8 cellular contexts compared by ENCODE assay signal in the genomic region with DNA sequence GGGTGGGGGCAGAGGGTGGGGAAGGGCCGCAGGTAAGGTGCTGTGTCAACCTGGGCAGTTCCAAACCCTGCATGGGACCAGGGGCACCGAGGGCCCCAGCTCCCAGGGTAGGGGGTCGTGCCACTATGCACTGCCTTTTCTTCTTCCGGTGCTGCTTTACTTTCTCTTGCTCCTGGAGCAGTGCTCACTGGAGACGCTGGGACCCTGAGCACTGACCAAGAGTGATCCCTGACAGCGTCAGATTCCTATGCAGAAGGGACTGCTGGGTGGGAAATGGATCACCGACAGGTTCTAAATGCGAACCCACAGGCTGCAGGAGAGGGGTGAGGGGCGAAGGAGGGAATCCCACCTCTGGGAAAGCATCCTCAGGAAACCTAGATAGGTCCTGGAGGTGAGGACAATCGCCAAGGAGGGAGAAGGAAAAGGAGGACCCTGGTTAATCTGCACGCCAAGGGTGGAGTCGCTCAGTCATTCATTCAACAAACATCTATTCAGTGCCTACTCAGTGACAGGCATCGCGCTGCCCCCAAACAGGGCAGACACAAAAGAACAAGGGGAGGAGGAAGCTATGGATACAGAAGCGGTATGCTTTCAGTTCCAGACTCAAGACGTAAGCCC.
DNase-seq lines count a peak whose midpoint lies in the region; ATAC-seq and TF ChIP-seq lines count a peak whose summit lies in the region.

No MANE protein-coding gene starts in this region.

- TF ChIP-seq POLR2A in body of pancreas (IDR thresholded peaks at IDR 0.05) (no peak), vagina (IDR thresholded peaks at IDR 0.05) (no peak)

- intact Hi-C loops in body of pancreas (cut with DNase I) = no loop called here
- intact Hi-C loops in vagina (cut with DNase I) = no loop called here

- no peaks in the 10 kb centered on the region for H3K36me3 Mint-ChIP-seq in stimulated activated naive CD8-positive, alpha-beta T cell treated with anti-CD3 and anti-CD28 coated beads, Interleukin-15, Interleukin-2, amounts not matched to agents 100 ng/mL and 50 ng/mL, for 24 hours (ENCODE audit: low read depth)

- H3K4me1 ChIP-seq in body of pancreas (peaks cover 40% of the 10 kb centered on the region), lung (ENCODE audit: control insufficient read depth in 2 of 2, insufficient read depth in 2 of 2, low read length in 2 of 2) (peaks cover 0 to 12% of the 10 kb centered on the region in 2 donors), vagina (peaks cover 22% of the 10 kb centered on the region)

- H3K27me3 ChIP-seq in body of pancreas (peaks cover 0 to 9% of the 10 kb centered on the region in 2 donors), lung (ENCODE audit: control insufficient read depth, insufficient read depth) (peaks cover 2% of the 10 kb centered on the region), vagina (no peaks in the 10 kb centered on the region)

- no peak for ATAC-seq in stimulated activated naive CD8-positive, alpha-beta T cell treated with anti-CD3 and anti-CD28 coated beads, Interleukin-15, Interleukin-2, amounts not matched to agents 100 U/mL and 50 U/mL, for 24 hours
- no peak for ATAC-seq in body of pancreas
- ATAC-seq in lung (ENCODE audit: insufficient read depth, low FRiP score) = no peak
- ATAC-seq in GM21619 (IDR thresholded peaks at IDR 0.05; ENCODE audit: unreplicated experiment) = no peak

- 14 to 19% methylated on average over 16 of the region's 16 CpGs for WGBS in body of pancreas, 2 donors
- WGBS in lung, 2 donors = 27 to 43% methylated on average over 16 of the region's 16 CpGs

- H3K27ac Mint-ChIP-seq in stimulated activated naive CD8-positive, alpha-beta T cell treated with anti-CD3 and anti-CD28 coated beads, Interleukin-15, Interleukin-2, amounts not matched to agents 100 ng/mL and 50 ng/mL, for 24 hours = no peak overlapping the region

- H3K4me3 Mint-ChIP-seq in stimulated activated naive CD8-positive, alpha-beta T cell treated with anti-CD3 and anti-CD28 coated beads, Interleukin-15, Interleukin-2, amounts not matched to agents 100 ng/mL and 50 ng/mL, for 24 hours = peak overlapping the region; percentile 49

- H3K4me3 ChIP-seq in body of pancreas = peak overlapping the region in 1 of 2 donors; percentile 31
- peak overlapping the region; percentile 44 for H3K4me3 ChIP-seq in lung
- peak overlapping the region; percentile 36 to 61 for H3K4me3 ChIP-seq in vagina

- H3K27me3 Mint-ChIP-seq in stimulated activated naive CD8-positive, alpha-beta T cell treated with anti-CD3 and anti-CD28 coated beads, Interleukin-15, Interleukin-2, amounts not matched to agents 100 ng/mL and 50 ng/mL, for 24 hours = peaks cover 55% of the 10 kb centered on the region

- DNase-seq in stimulated activated naive CD8-positive, alpha-beta T cell treated with anti-CD3 and anti-CD28 coated beads, Interleukin-15, Interleukin-2, amounts not matched to agents 100 U/mL and 50 U/mL, for 24 hours = no peak
- DNase-seq in body of pancreas (no peak), lung (ENCODE audit: low spot score) (no peak), vagina (ENCODE audit: extremely low spot score in 2 of 2) (peak in 1 of 2 donors; percentile 82), NCI-H1417 treated with DMSO at 0.1 percent for 48 hours (lab: John Stamatoyannopoulos, UW) (no peak)
- no peak for DNase-seq in effector CD8-positive, alpha-beta T cell (lab: John Stamatoyannopoulos, UW)

- H3K27ac ChIP-seq in body of pancreas (peak overlapping the region; percentile 32 to 81 (median 76)), lung (ENCODE audit: low read depth in 1 of 2, low read length in 1 of 2) (peak overlapping the region in 1 of 2 donors; percentile 21), vagina (peak overlapping the region; percentile 66)

- H3K9me3 ChIP-seq in body of pancreas (no peaks in the 10 kb centered on the region), lung (ENCODE audit: control insufficient read depth in 2 of 2, insufficient read depth in 1 of 2, low read length in 1 of 2) (peaks cover 0 to 2% of the 10 kb centered on the region in 2 donors), vagina (no peaks in the 10 kb centered on the region)

- peaks cover 23% of the 10 kb centered on the region for H3K4me1 Mint-ChIP-seq in stimulated activated naive CD8-positive, alpha-beta T cell treated with anti-CD3 and anti-CD28 coated beads, Interleukin-15, Interleukin-2, amounts not matched to agents 100 ng/mL and 50 ng/mL, for 24 hours (ENCODE audit: low read depth)

- TF ChIP-seq CTCF in body of pancreas (IDR thresholded peaks at IDR 0.05) (no peak), lung (IDR thresholded peaks at IDR 0.05; ENCODE audit: control extremely low read depth, extremely low read depth) (no peak), vagina (IDR thresholded peaks at IDR 0.05) (no peak)

- H3K36me3 ChIP-seq in body of pancreas (replicated peaks in 1 of 2; ENCODE audit: insufficient read depth in 1 of 2, low read depth in 2 of 2) = no peaks in the 10 kb centered on the region
- no peaks in the 10 kb centered on the region for H3K36me3 ChIP-seq in lung (ENCODE audit: control insufficient read depth in 2 of 2, insufficient read depth in 2 of 2, low read length in 2 of 2)
- H3K36me3 ChIP-seq in vagina = no peaks in the 10 kb centered on the region

- H3K9me3 Mint-ChIP-seq in stimulated activated naive CD8-positive, alpha-beta T cell treated with anti-CD3 and anti-CD28 coated beads, Interleukin-15, Interleukin-2, amounts not matched to agents 100 ng/mL and 50 ng/mL, for 24 hours = no peaks in the 10 kb centered on the region
